In the genomic region with DNA sequence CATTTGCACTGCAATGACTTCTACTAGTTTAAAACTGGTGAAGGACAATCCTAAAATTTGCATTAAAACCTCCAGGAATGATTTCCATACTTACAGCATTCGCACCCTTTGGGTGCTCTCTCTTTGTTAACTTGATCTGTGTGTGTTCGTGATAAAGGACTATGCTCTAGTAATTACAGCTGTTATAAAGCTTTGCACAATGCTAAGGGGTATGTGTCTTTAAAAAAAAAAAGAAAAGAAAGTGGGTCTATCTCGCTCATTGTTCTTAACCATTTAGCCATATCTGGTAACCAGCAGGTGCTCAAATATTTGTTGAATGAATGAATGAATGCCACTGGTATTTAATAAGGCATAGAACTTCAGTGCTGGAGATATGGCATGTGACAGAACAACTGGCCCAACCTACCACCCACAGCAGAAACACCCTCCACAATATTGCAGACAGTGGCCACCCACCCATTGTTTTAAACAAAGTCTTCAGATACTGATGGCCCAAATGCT, we compare ENCODE assay signal across 28 cellular contexts. TPM values are rescaled to one million over a fixed set of nuclear protein-coding genes. Genes with fewer than 3 reads are reported as not detected.
"Had no signal": no experiment of that assay in that cellular context is flagged by ENCODE, and none has a peak within 500 bp of the region (broad histone marks: within the 10 kb centered on the region; RNA-seq: fewer than 3 reads in every experiment).

No MANE protein-coding gene starts in this region.

- H3K27ac Mint-ChIP-seq: activated B cell treated with CpG ODN at 0.5 μM for 24 hours; activated naive CD4-positive, alpha-beta T cell treated with anti-CD3 and anti-CD28 coated beads for 36 hours; activated naive CD8-positive, alpha-beta T cell treated with anti-CD3 and anti-CD28 coated beads, Interleukin-2, amount 10 ng/mL, durations not matched to agents 7 days and 5 days; activated T-cell treated with anti-CD3 and anti-CD28 coated beads, Interleukin-2, amount 50 U/mL, for 72 hours; effector memory CD8-positive, alpha-beta T cell; stimulated activated naive B cell treated with anti-CD40 and anti-IgM and Interleukin-4, amounts not matched to agents 10 μg/mL and 1 μg/mL and 100 μg/mL, for 72 hours had no signal

- H3K36me3 Mint-ChIP-seq: activated naive CD8-positive, alpha-beta T cell treated with anti-CD3 and anti-CD28 coated beads, Interleukin-2, amount 10 ng/mL, durations not matched to agents 7 days and 5 days had no signal

- H3K4me3 ChIP-seq: breast epithelium, colonic mucosa, dorsolateral prefrontal cortex, esophagus muscularis mucosa, left lung, lung, sigmoid colon, transverse colon had no signal

- FAIRE-seq: frontal cortex, urothelium cell line had no signal

- H3K36me3 ChIP-seq: breast epithelium, colonic mucosa, esophagus muscularis mucosa, left lung, sigmoid colon, transverse colon had no signal

- H3K4me3 Mint-ChIP-seq: activated B cell treated with CpG ODN at 0.5 μM for 24 hours; activated naive CD4-positive, alpha-beta T cell treated with anti-CD3 and anti-CD28 coated beads for 36 hours; activated naive CD8-positive, alpha-beta T cell treated with anti-CD3 and anti-CD28 coated beads, Interleukin-2, amount 10 ng/mL, durations not matched to agents 7 days and 5 days; activated T-cell treated with anti-CD3 and anti-CD28 coated beads, Interleukin-2, amount 50 U/mL, for 72 hours; effector memory CD8-positive, alpha-beta T cell; naive B cell; stimulated activated naive B cell treated with anti-CD40 and anti-IgM and Interleukin-4, amounts not matched to agents 10 μg/mL and 1 μg/mL and 100 μg/mL, for 72 hours had no signal

- H3K4me1 Mint-ChIP-seq: activated B cell treated with CpG ODN at 0.5 μM for 24 hours; activated naive CD8-positive, alpha-beta T cell treated with anti-CD3 and anti-CD28 coated beads, Interleukin-2, amount 10 ng/mL, durations not matched to agents 7 days and 5 days; naive B cell; stimulated activated naive B cell treated with anti-CD40 and anti-IgM and Interleukin-4, amounts not matched to agents 10 μg/mL and 1 μg/mL and 100 μg/mL, for 72 hours had no signal

- H3K4me1 ChIP-seq: breast epithelium, colonic mucosa, esophagus muscularis mucosa, left lung, sigmoid colon, transverse colon had no signal

- H3K27me3 ChIP-seq: colonic mucosa, transverse colon had no signal

- DNase-seq: activated B cell treated with CpG ODN at 0.5 μM for 24 hours; activated CD4-positive, alpha-beta T cell treated with anti-CD3 and anti-CD28 coated beads for 4 hours; activated CD4-positive, alpha-beta T cell treated with anti-CD3 and anti-CD28 coated beads, Interleukin-2, amount 50 U/mL, for 48 hours; activated effector memory CD4-positive, alpha-beta T cell treated with Interleukin-2 at 50 U/mL for 16 hours; activated naive CD4-positive, alpha-beta T cell treated with anti-CD3 and anti-CD28 coated beads for 36 hours; activated naive CD8-positive, alpha-beta T cell treated with anti-CD3 and anti-CD28 coated beads, Interleukin-2, amount 10 ng/mL, durations not matched to agents 7 days and 5 days; activated T-cell treated with anti-CD3 and anti-CD28 coated beads, Interleukin-2, amount 50 U/mL, for 72 hours; amniotic stem cell; colonic mucosa; dorsolateral prefrontal cortex; effector memory CD8-positive, alpha-beta T cell; glutamatergic neuron; hippocampal formation; kidney glomerular epithelial cell; left lung; naive B cell; occipital lobe; retina; sigmoid colon; stimulated activated CD4-positive, alpha-beta T cell treated with anti-CD3 and anti-CD28 coated beads, Interleukin-2, amount 100 ng/mL, for 48 hours; stimulated activated CD8-positive, alpha-beta memory T cell treated with anti-CD3 and anti-CD28 coated beads, Interleukin-4, amount 100 ng/mL, for 48 hours; stimulated activated naive B cell treated with anti-CD40 and anti-IgM and Interleukin-4, amounts not matched to agents 10 μg/mL and 1 μg/mL and 100 μg/mL, for 72 hours; transverse colon had no signal

- H3K27ac ChIP-seq: breast epithelium, colonic mucosa, dorsolateral prefrontal cortex, esophagus muscularis mucosa, left lung, sigmoid colon, transverse colon had no signal

- H3K9me3 ChIP-seq: breast epithelium, colonic mucosa, esophagus muscularis mucosa, sigmoid colon, transverse colon had no signal

- H3K9me3 Mint-ChIP-seq: activated T-cell treated with anti-CD3 and anti-CD28 coated beads, Interleukin-2, amount 50 U/mL, for 72 hours; effector memory CD8-positive, alpha-beta T cell had no signal

RNA-seq across cellular contexts. Expression of a gene that starts 8.7 kb away (rescaled TPM):
- total RNA-seq: activated T-cell treated with anti-CD3 and anti-CD28 coated beads, Interleukin-2, amount 50 U/mL, for 72 hours had no signal
